Comparison of ENCODE assay signal across 15 cellular contexts in genomic region chr12:69698769-69699540, GRCh38. TPM values are rescaled to one million over a fixed set of nuclear protein-coding genes. Genes with fewer than 3 reads are reported as not detected.
A peak's percentile ranks its signal among the peaks of the same experiment; 100 is the strongest.
DNase-seq lines count a peak whose midpoint lies in the region; ATAC-seq and TF ChIP-seq lines count a peak whose summit lies in the region.
"Had no signal": no experiment of that assay in that cellular context is flagged by ENCODE, and none has a peak within 500 bp of the region (broad histone marks: within the 10 kb centered on the region; RNA-seq: fewer than 3 reads in every experiment).

TSS of gene BEST3 (minus strand) at chr12:69699303. CDS start at chr12:69697798, 1,505 bp downstream.

- no peak within 1 kb of the TSS for H3K27ac Mint-ChIP-seq in glutamatergic neuron (ENCODE audit: unreplicated experiment)
- H3K27ac Mint-ChIP-seq: activated CD4-positive, alpha-beta memory T cell treated with anti-CD3 and anti-CD28 coated beads, Interleukin-2, amount 10 ng/mL, durations not matched to agents 7 days and 5 days; T-helper 2 cell treated with Interferon-gamma antibody and Interleukin-4, amounts not matched to agents 5 μg/mL and 100 μg/mL, for 36 hours had no signal

- TF ChIP-seq CTCF in foreskin keratinocyte (conservative IDR thresholded peaks at IDR 0.05) (no peak), glutamatergic neuron (IDR thresholded peaks at IDR 0.05; ENCODE audit: partially characterized antibody, unreplicated experiment) (no peak)

- H3K4me1 Mint-ChIP-seq in glutamatergic neuron (ENCODE audit: low read depth, unreplicated experiment): no peaks in the 10 kb centered on the region
- H3K4me1 Mint-ChIP-seq: activated CD4-positive, alpha-beta memory T cell treated with anti-CD3 and anti-CD28 coated beads, Interleukin-2, amount 10 ng/mL, durations not matched to agents 7 days and 5 days had no signal

- no peak within 1 kb of the TSS for H3K4me3 Mint-ChIP-seq in glutamatergic neuron (ENCODE audit: unreplicated experiment)
- H3K4me3 Mint-ChIP-seq: activated CD4-positive, alpha-beta memory T cell treated with anti-CD3 and anti-CD28 coated beads, Interleukin-2, amount 10 ng/mL, durations not matched to agents 7 days and 5 days; T-helper 2 cell treated with Interferon-gamma antibody and Interleukin-4, amounts not matched to agents 5 μg/mL and 100 μg/mL, for 36 hours had no signal

- no peaks in the 10 kb centered on the region for H3K36me3 Mint-ChIP-seq in glutamatergic neuron (ENCODE audit: unreplicated experiment)

- no peak within 1 kb of the TSS for H3K27ac ChIP-seq in foreskin keratinocyte
- H3K27ac ChIP-seq: pancreas had no signal

- H3K27me3 Mint-ChIP-seq in glutamatergic neuron (ENCODE audit: unreplicated experiment): no peaks in the 10 kb centered on the region

- H3K9me3 Mint-ChIP-seq in glutamatergic neuron (ENCODE audit: unreplicated experiment): no peaks in the 10 kb centered on the region
- H3K9me3 Mint-ChIP-seq: activated CD4-positive, alpha-beta memory T cell treated with anti-CD3 and anti-CD28 coated beads, Interleukin-2, amount 10 ng/mL, durations not matched to agents 7 days and 5 days; T-helper 2 cell treated with Interferon-gamma antibody and Interleukin-4, amounts not matched to agents 5 μg/mL and 100 μg/mL, for 36 hours had no signal

- DNase-seq in DMS 273 (lab: John Stamatoyannopoulos, UW; ENCODE audit: unreplicated experiment): peak; percentile 63
- DNase-seq in NCI-H128 (lab: John Stamatoyannopoulos, UW; ENCODE audit: unreplicated experiment): peak; percentile 81
- DNase-seq in NCI-H345 (lab: John Stamatoyannopoulos, UW): peak; percentile 93
- DNase-seq in foreskin keratinocyte: no peak
- DNase-seq in activated gamma-delta T cell treated with Interleukin-2 at 50 U/mL for 16 hours: no peak
- DNase-seq in glutamatergic neuron: no peak
- DNase-seq in posterior vena cava (ENCODE audit: low spot score): no peak
- DNase-seq: activated CD4-positive, alpha-beta memory T cell treated with anti-CD3 and anti-CD28 coated beads, Interleukin-2, amount 10 ng/mL, durations not matched to agents 7 days and 5 days; hippocampal formation; Kasumi-1; pancreas; stimulated activated CD4-positive, alpha-beta T cell treated with anti-CD3 and anti-CD28 coated beads, Interleukin-2, amount 100 ng/mL, for 24 hours had no signal

- intact Hi-C loops in posterior vena cava (cut with DNase I): no loop called here

- no peaks in the 10 kb centered on the region for H3K27me3 ChIP-seq in foreskin keratinocyte
- H3K27me3 ChIP-seq: pancreas had no signal

- no peaks in the 10 kb centered on the region for H3K4me1 ChIP-seq in foreskin keratinocyte
- H3K4me1 ChIP-seq: pancreas had no signal

- ATAC-seq in foreskin keratinocyte: peak; percentile 26
- no peak for ATAC-seq in GM21515 (IDR thresholded peaks at IDR 0.05; ENCODE audit: unreplicated experiment)

RNA-seq across cellular contexts. Expression of gene BEST3, which starts in this region (rescaled TPM):
- total RNA-seq in foreskin keratinocyte (0.03 and 0.04 TPM in 2 replicates), glutamatergic neuron (ENCODE audit: unreplicated experiment) (not detected), posterior vena cava (not detected)
- polyA plus RNA-seq in foreskin keratinocyte: 0.03 and 0.06 TPM in 2 replicates
- total RNA-seq: activated CD4-positive, alpha-beta memory T cell treated with anti-CD3 and anti-CD28 coated beads, Interleukin-2, amount 10 ng/mL, durations not matched to agents 7 days and 5 days had no signal
- polyA plus RNA-seq: BJ had no signal

Comparison
In these comparisons a context has a peak if more than half of its experiments do, and no peak if none do; other contexts are left out.
1. Peak in ATAC-seq in foreskin keratinocyte; RNA of the gene not detected or under 1 TPM.
2. DNase-seq: peak in DMS 273 (single experiment), NCI-H128 (single experiment) and NCI-H345 (single experiment); none in foreskin keratinocyte (0 of 2), activated gamma-delta T cell treated with Interleukin-2 at 50 U/mL for 16 hours (single experiment), glutamatergic neuron (single experiment) and posterior vena cava (single experiment).